In the genomic region with DNA sequence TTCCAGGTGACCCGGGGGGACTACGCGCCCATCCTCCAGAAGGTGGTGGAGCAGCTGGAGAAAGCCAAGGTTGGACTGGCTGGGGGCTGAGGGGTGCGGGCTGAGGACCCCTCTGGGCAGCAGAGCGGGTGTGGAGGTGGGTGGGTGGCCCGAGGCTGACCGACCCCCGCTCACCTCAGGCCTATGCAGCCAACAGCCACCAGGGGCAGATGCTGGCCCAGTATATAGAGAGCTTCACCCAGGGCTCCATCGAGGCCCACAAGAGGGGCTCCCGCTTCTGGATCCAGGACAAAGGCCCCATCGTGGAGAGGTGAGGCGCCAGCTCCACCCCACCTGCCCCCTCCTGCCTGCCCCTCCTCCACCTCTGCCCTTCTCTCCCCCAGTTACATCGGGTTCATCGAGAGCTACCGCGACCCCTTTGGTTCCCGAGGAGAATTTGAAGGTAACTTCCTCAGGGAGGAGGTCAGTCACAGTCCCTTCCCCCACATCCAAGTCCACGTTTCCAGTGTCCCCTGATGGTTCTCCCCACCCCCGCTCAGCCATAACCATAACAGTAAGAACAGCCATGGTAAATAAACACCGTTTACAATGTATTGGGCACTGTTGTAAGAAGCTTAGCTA, we compare ENCODE assay signal across 12 cellular contexts. TPM values are rescaled to one million over a fixed set of nuclear protein-coding genes. Genes with fewer than 3 reads are reported as not detected.
A peak's percentile ranks its signal among the peaks of the same experiment; 100 is the strongest.
DNase-seq lines count a peak whose midpoint lies in the region; ATAC-seq, FAIRE-seq and TF ChIP-seq lines count a peak whose summit lies in the region.
"Had no signal": no experiment of that assay in that cellular context is flagged by ENCODE, and none has a peak within 500 bp of the region (broad histone marks: within the 10 kb centered on the region; RNA-seq: fewer than 3 reads in every experiment).

No MANE protein-coding gene starts in this region.

- no peak overlapping the region for H3K9ac ChIP-seq in endothelial cell of umbilical vein (replicated peaks; ENCODE audit: extremely low read depth, insufficient read depth, low read length)

- TF ChIP-seq POLR2A in endothelial cell of umbilical vein (IDR thresholded peaks at IDR 0.05; ENCODE audit: low read depth, low read length) = no peak

- DNase-seq in GM10248 (ENCODE audit: extremely low spot score) (no peak), NCI-H82 (lab: John Stamatoyannopoulos, UW) (peak; percentile 77), endothelial cell of umbilical vein (ENCODE audit: low read depth, low spot score) (no peak), sciatic nerve (ENCODE audit: low spot score) (no peak), ascending aorta (ENCODE audit: low spot score in 2 of 2) (no peak)
- DNase-seq in naive thymus-derived CD4-positive, alpha-beta T cell = no peak
- no peak for DNase-seq in activated CD4-positive, alpha-beta T cell treated with anti-CD3 and anti-CD28 coated beads, Interleukin-2, amount 50 U/mL, for 4 hours
- DNase-seq: activated CD4-positive, alpha-beta memory T cell treated with anti-CD3 and anti-CD28 coated beads, Interleukin-2, amount 10 ng/mL, durations not matched to agents 7 days and 5 days; EL; NCI-H226 had no signal

- no peak overlapping the region for H3K4me3 Mint-ChIP-seq in naive thymus-derived CD4-positive, alpha-beta T cell
- H3K4me3 Mint-ChIP-seq: activated CD4-positive, alpha-beta memory T cell treated with anti-CD3 and anti-CD28 coated beads, Interleukin-2, amount 10 ng/mL, durations not matched to agents 7 days and 5 days had no signal

- no peaks in the 10 kb centered on the region for H3K9me3 Mint-ChIP-seq in naive thymus-derived CD4-positive, alpha-beta T cell
- H3K9me3 Mint-ChIP-seq: activated CD4-positive, alpha-beta memory T cell treated with anti-CD3 and anti-CD28 coated beads, Interleukin-2, amount 10 ng/mL, durations not matched to agents 7 days and 5 days had no signal

- H3K27me3 Mint-ChIP-seq in naive thymus-derived CD4-positive, alpha-beta T cell = no peaks in the 10 kb centered on the region
- H3K27me3 Mint-ChIP-seq: activated CD4-positive, alpha-beta memory T cell treated with anti-CD3 and anti-CD28 coated beads, Interleukin-2, amount 10 ng/mL, durations not matched to agents 7 days and 5 days had no signal

- H3K4me1 ChIP-seq in endothelial cell of umbilical vein (ENCODE audit: control insufficient read depth, extremely low read depth, insufficient read depth, low read length) (no peaks in the 10 kb centered on the region), ascending aorta (no peaks in the 10 kb centered on the region)
- no peaks in the 10 kb centered on the region for H3K4me1 ChIP-seq in naive thymus-derived CD4-positive, alpha-beta T cell (ENCODE audit: control insufficient read depth in 2 of 2, insufficient read depth in 2 of 2, low read length in 2 of 2)

- H3K79me2 ChIP-seq in endothelial cell of umbilical vein (ENCODE audit: control insufficient read depth, insufficient read depth, low read length) = no peaks in the 10 kb centered on the region

- POLR2A ChIA-PET in GM10248 (lab: Yijun Ruan, JAX) (interaction anchor here (0.7 kb wide), 1 partner anchor 287 kb away, joined by 3 read pairs; no protein-coding TSS in a partner anchor), endothelial cell of umbilical vein (lab: Charles Lee) (interaction anchor here (0.6 kb wide), 1 partner anchor 104 kb away, joined by 5 read pairs; no protein-coding TSS in a partner anchor)
- POLR2A ChIA-PET in naive thymus-derived CD4-positive, alpha-beta T cell (lab: Charles Lee) = interaction anchor here (0.7 kb wide), 1 partner anchor 745 kb away, joined by 3 read pairs; no protein-coding TSS in a partner anchor

- H3K27me3 ChIP-seq in endothelial cell of umbilical vein (ENCODE audit: control insufficient read depth in 2 of 2, insufficient read depth in 2 of 2, low read length in 2 of 2) (no peaks in the 10 kb centered on the region), ascending aorta (no peaks in the 10 kb centered on the region)
- H3K27me3 ChIP-seq in naive thymus-derived CD4-positive, alpha-beta T cell (ENCODE audit: control insufficient read depth in 2 of 2, insufficient read depth in 2 of 2, low read length in 2 of 2) = no peaks in the 10 kb centered on the region

- no peak overlapping the region for H3K4me2 ChIP-seq in endothelial cell of umbilical vein (ENCODE audit: insufficient read depth, low read length)

- peaks cover 0 to 26% (median 5%) of the 10 kb centered on the region in 5 donors for H3K36me3 Mint-ChIP-seq in naive thymus-derived CD4-positive, alpha-beta T cell

- H3K4me1 Mint-ChIP-seq in naive thymus-derived CD4-positive, alpha-beta T cell = no peaks in the 10 kb centered on the region
- H3K4me1 Mint-ChIP-seq: activated CD4-positive, alpha-beta memory T cell treated with anti-CD3 and anti-CD28 coated beads, Interleukin-2, amount 10 ng/mL, durations not matched to agents 7 days and 5 days had no signal

- no peak for FAIRE-seq in endothelial cell of umbilical vein (lab: Jason Lieb, UNC)
- FAIRE-seq: urothelium cell line had no signal

- H3K36me3 ChIP-seq in endothelial cell of umbilical vein (ENCODE audit: control insufficient read depth in 2 of 2, extremely low read depth in 1 of 2, insufficient read depth in 2 of 2, low read length in 2 of 2) (peaks cover 0 to 27% of the 10 kb centered on the region in 2 experiments), ascending aorta (peaks cover 34 to 54% of the 10 kb centered on the region in 2 donors)
- peaks cover 0 to 81% (median 0%) of the 10 kb centered on the region in 3 experiments for H3K36me3 ChIP-seq in naive thymus-derived CD4-positive, alpha-beta T cell (ENCODE audit: control insufficient read depth in 2 of 3, insufficient read depth in 3 of 3, low read length in 3 of 3)

- H3K27ac ChIP-seq in endothelial cell of umbilical vein (ENCODE audit: insufficient read depth, low read depth, low read length) = no peak overlapping the region
- H3K27ac ChIP-seq in ascending aorta = no peak overlapping the region
- no peak overlapping the region for H3K27ac ChIP-seq in naive thymus-derived CD4-positive, alpha-beta T cell (ENCODE audit: low read depth, low read length)

- H2AFZ ChIP-seq in endothelial cell of umbilical vein (ENCODE audit: low read depth, low read length) = no peak overlapping the region

- TF ChIP-seq CTCF in GM10248 (IDR thresholded peaks at IDR 0.05; ENCODE audit: control extremely low read depth, extremely low read depth, low read depth, missing control alignments) = peak; percentile 2
- peak; percentile 27 to 61 for TF ChIP-seq CTCF in endothelial cell of umbilical vein (IDR thresholded peaks at IDR 0.05; ENCODE audit: extremely low read depth in 1 of 2, insufficient read depth in 1 of 2, low read depth in 1 of 2, low read length in 2 of 2)
- TF ChIP-seq CTCF in ascending aorta (IDR thresholded peaks at IDR 0.05) = no peak

- CTCF ChIA-PET in GM10248 (lab: Yijun Ruan, JAX) (interaction anchor here (0.7 to 3.6 kb wide), 5 partner anchors 13 to 187 kb away, joined by 3 to 19 read pairs (median 3); a partner anchor contains a TSS), endothelial cell of umbilical vein (lab: Charles Lee) (interaction anchor here (0.7 to 1.8 kb wide), 7 partner anchors 11 to 343 kb away, joined by 3 to 9 read pairs (median 3); a partner anchor contains a TSS)
- CTCF ChIA-PET in naive thymus-derived CD4-positive, alpha-beta T cell (lab: Charles Lee) = no interaction called here

- peak; percentile 11 for ATAC-seq in sciatic nerve
- no peak for ATAC-seq in naive thymus-derived CD4-positive, alpha-beta T cell
- ATAC-seq: esophagus mucosa had no signal

- H3K9me3 ChIP-seq in endothelial cell of umbilical vein (replicated peaks; ENCODE audit: control insufficient read depth, insufficient read depth, low read length) (no peaks in the 10 kb centered on the region), ascending aorta (no peaks in the 10 kb centered on the region)
- H3K9me3 ChIP-seq in naive thymus-derived CD4-positive, alpha-beta T cell (ENCODE audit: control insufficient read depth in 2 of 3, low read length in 3 of 3) = no peaks in the 10 kb centered on the region

- no peak overlapping the region for H3K4me3 ChIP-seq in endothelial cell of umbilical vein (replicated peaks in 1 of 3; ENCODE audit: insufficient read depth in 1 of 3, low read depth in 1 of 3, low read length in 3 of 3)
- H3K4me3 ChIP-seq in ascending aorta = no peak overlapping the region
- no peak overlapping the region for H3K4me3 ChIP-seq in naive thymus-derived CD4-positive, alpha-beta T cell (ENCODE audit: low read length)

- BruUV-seq in endothelial cell of umbilical vein (replicated peaks; lab: Mats Ljungman, UMichigan) = no TSS peak

- H4K20me1 ChIP-seq in endothelial cell of umbilical vein (replicated peaks; ENCODE audit: control insufficient read depth, extremely low read depth, insufficient read depth, low read length) = no peaks in the 10 kb centered on the region

- no peaks in the 10 kb centered on the region for H3K9me1 ChIP-seq in endothelial cell of umbilical vein (replicated peaks; ENCODE audit: control insufficient read depth, extremely low read depth, insufficient read depth, low read length)

- peak overlapping the region in 1 of 9 donors; percentile 14 for H3K27ac Mint-ChIP-seq in naive thymus-derived CD4-positive, alpha-beta T cell
- H3K27ac Mint-ChIP-seq: activated CD4-positive, alpha-beta memory T cell treated with anti-CD3 and anti-CD28 coated beads, Interleukin-2, amount 10 ng/mL, durations not matched to agents 7 days and 5 days had no signal

- dilution Hi-C loops in endothelial cell of umbilical vein (cut with MboI; ENCODE audit: extremely low pct_ligation_motif_present, low sequenced_read_pairs) = no loop called here

- intact Hi-C loops in endothelial cell of umbilical vein (cut with micrococcal nuclease) (no loop called here), sciatic nerve (cut with DNase I) (no loop called here), ascending aorta (cut with DNase I) (no loop called here)
- intact Hi-C loops in naive thymus-derived CD4-positive, alpha-beta T cell (cut with micrococcal nuclease) = no loop called here

RNA-seq across cellular contexts. Expression of a gene that starts 11.2 kb away (rescaled TPM):
- 46.4 and 56.0 TPM in 2 replicates for total RNA-seq in endothelial cell of umbilical vein
- 50.4 and 55.8 TPM in 2 replicates for polyA plus RNA-seq in endothelial cell of umbilical vein
- polyA plus RNA-seq in endothelial cell of umbilical vein (2011; cell fraction: cytosol; rRNA removed) = 39.8 and 40.3 TPM in 2 replicates
- 96.8 and 121 TPM in 2 replicates for polyA plus RNA-seq in endothelial cell of umbilical vein (2011; cell fraction: nucleus; rRNA removed)
- polyA plus RNA-seq in endothelial cell of umbilical vein (2012) = 47.1 and 69.1 TPM in 2 replicates
- 70.7 and 76.3 TPM in 2 replicates for polyA minus RNA-seq in endothelial cell of umbilical vein
- polyA minus RNA-seq in endothelial cell of umbilical vein (2011; cell fraction: cytosol; rRNA and poly(A)+ RNA removed) = 81.0 TPM
- 21.3 and 44.4 TPM in 2 replicates for polyA minus RNA-seq in endothelial cell of umbilical vein (2011; cell fraction: nucleus; rRNA and poly(A)+ RNA removed)
- total RNA-seq in sciatic nerve = 12.4 TPM
- total RNA-seq in ascending aorta = 14.8 TPM
- total RNA-seq in naive thymus-derived CD4-positive, alpha-beta T cell = 10 to 100 TPM; 15.8 to 75.7 (median 19.4) TPM
- polyA plus RNA-seq in naive thymus-derived CD4-positive, alpha-beta T cell = 10 to 100 TPM; 18.6 to 22.2 TPM

RNA-seq across cellular contexts. Expression of a gene that starts 19.0 kb away (rescaled TPM):
- total RNA-seq in endothelial cell of umbilical vein (29.5 and 32.9 TPM in 2 replicates), sciatic nerve (47.6 TPM), ascending aorta (39.6 TPM)
- polyA plus RNA-seq in endothelial cell of umbilical vein = 27.7 and 29.2 TPM in 2 replicates
- polyA plus RNA-seq in endothelial cell of umbilical vein (2011; cell fraction: cytosol; rRNA removed) = 23.1 and 26.5 TPM in 2 replicates
- 80.0 and 81.9 TPM in 2 replicates for polyA plus RNA-seq in endothelial cell of umbilical vein (2011; cell fraction: nucleus; rRNA removed)
- polyA plus RNA-seq in endothelial cell of umbilical vein (2012) = 19.8 and 21.7 TPM in 2 replicates
- polyA minus RNA-seq in endothelial cell of umbilical vein = 31.1 and 39.1 TPM in 2 replicates
- 16.5 TPM for polyA minus RNA-seq in endothelial cell of umbilical vein (2011; cell fraction: cytosol; rRNA and poly(A)+ RNA removed)
- 35.9 and 46.6 TPM in 2 replicates for polyA minus RNA-seq in endothelial cell of umbilical vein (2011; cell fraction: nucleus; rRNA and poly(A)+ RNA removed)
- 10 to 100 TPM; 16.9 to 38.2 (median 23.6) TPM for total RNA-seq in naive thymus-derived CD4-positive, alpha-beta T cell
- 10 to 100 TPM in 1 of 2 donors, 1 to 10 TPM in 1; 9.6 to 13.9 TPM for polyA plus RNA-seq in naive thymus-derived CD4-positive, alpha-beta T cell

RNA-seq across cellular contexts. Expression of a gene that starts 24.7 kb away (rescaled TPM):
- total RNA-seq in endothelial cell of umbilical vein (2.9 and 5.5 TPM in 2 replicates), sciatic nerve (14.8 TPM), ascending aorta (13.2 TPM)
- polyA plus RNA-seq in endothelial cell of umbilical vein = 2.8 and 3.0 TPM in 2 replicates
- polyA plus RNA-seq in endothelial cell of umbilical vein (2011; cell fraction: cytosol; rRNA removed) = 1.6 and 2.3 TPM in 2 replicates
- polyA plus RNA-seq in endothelial cell of umbilical vein (2011; cell fraction: nucleus; rRNA removed) = 3.7 and 4.4 TPM in 2 replicates
- 2.5 and 2.8 TPM in 2 replicates for polyA plus RNA-seq in endothelial cell of umbilical vein (2012)
- 2.4 and 2.6 TPM in 2 replicates for polyA minus RNA-seq in endothelial cell of umbilical vein
- polyA minus RNA-seq in endothelial cell of umbilical vein (2011; cell fraction: cytosol; rRNA and poly(A)+ RNA removed) = 4.8 TPM
- 3.9 and 4.1 TPM in 2 replicates for polyA minus RNA-seq in endothelial cell of umbilical vein (2011; cell fraction: nucleus; rRNA and poly(A)+ RNA removed)
- total RNA-seq in naive thymus-derived CD4-positive, alpha-beta T cell = 10 to 100 TPM; 10.6 to 27.3 (median 18.6) TPM
- 1 to 10 TPM; 5.2 to 8.4 TPM for polyA plus RNA-seq in naive thymus-derived CD4-positive, alpha-beta T cell

RNA-seq across cellular contexts. Expression of a gene that starts 52.8 kb away (rescaled TPM):
- total RNA-seq in endothelial cell of umbilical vein = 69.1 and 72.1 TPM in 2 replicates
- 52.2 and 54.9 TPM in 2 replicates for polyA plus RNA-seq in endothelial cell of umbilical vein
- 76.3 and 80.6 TPM in 2 replicates for polyA plus RNA-seq in endothelial cell of umbilical vein (2011; cell fraction: cytosol; rRNA removed)
- polyA plus RNA-seq in endothelial cell of umbilical vein (2011; cell fraction: nucleus; rRNA removed) = 33.2 and 40.7 TPM in 2 replicates
- polyA plus RNA-seq in endothelial cell of umbilical vein (2012) = 79.7 and 84.9 TPM in 2 replicates
- polyA minus RNA-seq in endothelial cell of umbilical vein = 27.0 and 28.0 TPM in 2 replicates
- 38.1 TPM for polyA minus RNA-seq in endothelial cell of umbilical vein (2011; cell fraction: cytosol; rRNA and poly(A)+ RNA removed)
- polyA minus RNA-seq in endothelial cell of umbilical vein (2011; cell fraction: nucleus; rRNA and poly(A)+ RNA removed) = 2.6 and 3.8 TPM in 2 replicates
- total RNA-seq in sciatic nerve = 25.1 TPM
- 96.2 TPM for total RNA-seq in ascending aorta
- 10 to 100 TPM; 23.5 to 64.1 (median 24.0) TPM for total RNA-seq in naive thymus-derived CD4-positive, alpha-beta T cell
- 10 to 100 TPM; 83.2 to 89.3 TPM for polyA plus RNA-seq in naive thymus-derived CD4-positive, alpha-beta T cell

RNA-seq across cellular contexts. Expression of a gene that starts 54.4 kb away (rescaled TPM):
- total RNA-seq in endothelial cell of umbilical vein = 18.3 and 20.1 TPM in 2 replicates
- polyA plus RNA-seq in endothelial cell of umbilical vein = 21.1 and 27.6 TPM in 2 replicates
- polyA plus RNA-seq in endothelial cell of umbilical vein (2011; cell fraction: cytosol; rRNA removed) = 10.1 and 14.3 TPM in 2 replicates
- polyA plus RNA-seq in endothelial cell of umbilical vein (2011; cell fraction: nucleus; rRNA removed) = 4.6 and 5.8 TPM in 2 replicates
- polyA plus RNA-seq in endothelial cell of umbilical vein (2012) = 6.5 and 12.1 TPM in 2 replicates
- polyA minus RNA-seq in endothelial cell of umbilical vein = 11.0 and 12.2 TPM in 2 replicates
- 13.2 TPM for polyA minus RNA-seq in endothelial cell of umbilical vein (2011; cell fraction: cytosol; rRNA and poly(A)+ RNA removed)
- polyA minus RNA-seq in endothelial cell of umbilical vein (2011; cell fraction: nucleus; rRNA and poly(A)+ RNA removed) = 2.9 and 4.5 TPM in 2 replicates
- total RNA-seq in sciatic nerve = 10.4 TPM
- 18.0 TPM for total RNA-seq in ascending aorta
- 10 to 100 TPM; 14.5 to 24.5 (median 19.2) TPM for total RNA-seq in naive thymus-derived CD4-positive, alpha-beta T cell
- polyA plus RNA-seq in naive thymus-derived CD4-positive, alpha-beta T cell = 10 to 100 TPM in 1 of 2 donors, 1 to 10 TPM in 1; 7.8 to 11.8 TPM

Comparison
In these comparisons a context has a peak if more than half of its experiments do, and no peak if none do; other contexts are left out.
1. CTCF ChIP-seq: peak in GM10248 (single experiment) and endothelial cell of umbilical vein (2 of 2); none in ascending aorta (0 of 3).